Comparison of ENCODE assay signal across 1 cellular context in genomic region chr6:3749390-3749978, GRCh38.
A peak's percentile ranks its signal among the peaks of the same experiment; 100 is the strongest.
TF ChIP-seq lines count a peak whose summit lies in the region.

No MANE protein-coding gene starts in this region.

TF ChIP-seq in HepG2, 621 proteins besides CTCF, POLR2A, EP300 and RAD21 (continued from another document and continues in another):
- TF ChIP-seq, protein P1, sequence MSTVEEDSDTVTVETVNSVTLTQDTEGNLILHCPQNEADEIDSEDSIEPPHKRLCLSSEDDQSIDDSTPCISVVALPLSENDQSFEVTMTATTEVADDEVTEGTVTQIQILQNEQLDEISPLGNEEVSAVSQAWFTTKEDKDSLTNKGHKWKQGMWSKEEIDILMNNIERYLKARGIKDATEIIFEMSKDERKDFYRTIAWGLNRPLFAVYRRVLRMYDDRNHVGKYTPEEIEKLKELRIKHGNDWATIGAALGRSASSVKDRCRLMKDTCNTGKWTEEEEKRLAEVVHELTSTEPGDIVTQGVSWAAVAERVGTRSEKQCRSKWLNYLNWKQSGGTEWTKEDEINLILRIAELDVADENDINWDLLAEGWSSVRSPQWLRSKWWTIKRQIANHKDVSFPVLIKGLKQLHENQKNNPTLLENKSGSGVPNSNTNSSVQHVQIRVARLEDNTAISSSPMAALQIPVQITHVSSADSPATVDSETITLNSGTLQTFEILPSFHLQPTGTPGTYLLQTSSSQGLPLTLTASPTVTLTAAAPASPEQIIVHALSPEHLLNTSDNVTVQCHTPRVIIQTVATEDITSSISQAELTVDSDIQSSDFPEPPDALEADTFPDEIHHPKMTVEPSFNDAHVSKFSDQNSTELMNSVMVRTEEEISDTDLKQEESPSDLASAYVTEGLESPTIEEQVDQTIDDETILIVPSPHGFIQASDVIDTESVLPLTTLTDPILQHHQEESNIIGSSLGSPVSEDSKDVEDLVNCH (CRISPR knock-in tag; IDR thresholded peaks at IDR 0.05): 0 out of 2 replicates have a peak, but pooled peaks have one; percentile 20
- no peak for TF ChIP-seq NCOA2 (CRISPR knock-in tag; IDR thresholded peaks at IDR 0.05)
- TF ChIP-seq MXD3 (CRISPR knock-in tag; IDR thresholded peaks at IDR 0.05): 0 out of 2 replicates have a peak, but pooled peaks have one; percentile 33
- no peak for TF ChIP-seq ZNF780A (CRISPR knock-in tag; IDR thresholded peaks at IDR 0.05)
- TF ChIP-seq MIXL1 (CRISPR knock-in tag; IDR thresholded peaks at IDR 0.05): 0 out of 2 replicates have a peak, but pooled peaks have one; percentile 23
- 0 out of 2 replicates have a peak, but pooled peaks have one; percentile 44 for TF ChIP-seq NAIF1 (CRISPR knock-in tag; IDR thresholded peaks at IDR 0.05; ENCODE audit: borderline replicate concordance)
- 0 out of 2 replicates have a peak, but pooled peaks have one; percentile 2 for TF ChIP-seq KLF6 (CRISPR knock-in tag; IDR thresholded peaks at IDR 0.05)
- TF ChIP-seq HES4 (CRISPR knock-in tag; IDR thresholded peaks at IDR 0.05; ENCODE audit: borderline replicate concordance): peak; percentile 43; the same call in 1 of the 2 replicates
- no peak for TF ChIP-seq ZNF20 (CRISPR knock-in tag; IDR thresholded peaks at IDR 0.05)
- TF ChIP-seq ZNF563 (CRISPR knock-in tag; IDR thresholded peaks at IDR 0.05): 0 out of 2 replicates have a peak, but pooled peaks have one; percentile 26
- no peak for TF ChIP-seq ZNF446 (CRISPR knock-in tag; IDR thresholded peaks at IDR 0.05)
- 0 out of 2 replicates have a peak, but pooled peaks have one; percentile 14 for TF ChIP-seq TBX2 (CRISPR knock-in tag; IDR thresholded peaks at IDR 0.05; ENCODE audit: borderline replicate concordance)
- no peak for TF ChIP-seq SRSF4 (IDR thresholded peaks at IDR 0.05; ENCODE audit: low read depth, low read length, poor library complexity, severe bottlenecking)
- TF ChIP-seq, protein P2, sequence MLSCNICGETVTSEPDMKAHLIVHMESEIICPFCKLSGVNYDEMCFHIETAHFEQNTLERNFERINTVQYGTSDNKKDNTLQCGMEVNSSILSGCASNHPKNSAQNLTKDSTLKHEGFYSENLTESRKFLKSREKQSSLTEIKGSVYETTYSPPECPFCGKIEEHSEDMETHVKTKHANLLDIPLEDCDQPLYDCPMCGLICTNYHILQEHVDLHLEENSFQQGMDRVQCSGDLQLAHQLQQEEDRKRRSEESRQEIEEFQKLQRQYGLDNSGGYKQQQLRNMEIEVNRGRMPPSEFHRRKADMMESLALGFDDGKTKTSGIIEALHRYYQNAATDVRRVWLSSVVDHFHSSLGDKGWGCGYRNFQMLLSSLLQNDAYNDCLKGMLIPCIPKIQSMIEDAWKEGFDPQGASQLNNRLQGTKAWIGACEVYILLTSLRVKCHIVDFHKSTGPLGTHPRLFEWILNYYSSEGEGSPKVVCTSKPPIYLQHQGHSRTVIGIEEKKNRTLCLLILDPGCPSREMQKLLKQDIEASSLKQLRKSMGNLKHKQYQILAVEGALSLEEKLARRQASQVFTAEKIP (CRISPR knock-in tag; IDR thresholded peaks at IDR 0.05; ENCODE audit: borderline replicate concordance): no peak
- no peak for TF ChIP-seq GLMP (CRISPR knock-in tag; IDR thresholded peaks at IDR 0.05; ENCODE audit: borderline replicate concordance)
- no peak for TF ChIP-seq ZNF770 (CRISPR knock-in tag; IDR thresholded peaks at IDR 0.05)
- TF ChIP-seq GATAD2A (CRISPR knock-in tag; IDR thresholded peaks at IDR 0.05): 0 out of 2 replicates have a peak, but pooled peaks have one; percentile 7
- TF ChIP-seq, protein P3, sequence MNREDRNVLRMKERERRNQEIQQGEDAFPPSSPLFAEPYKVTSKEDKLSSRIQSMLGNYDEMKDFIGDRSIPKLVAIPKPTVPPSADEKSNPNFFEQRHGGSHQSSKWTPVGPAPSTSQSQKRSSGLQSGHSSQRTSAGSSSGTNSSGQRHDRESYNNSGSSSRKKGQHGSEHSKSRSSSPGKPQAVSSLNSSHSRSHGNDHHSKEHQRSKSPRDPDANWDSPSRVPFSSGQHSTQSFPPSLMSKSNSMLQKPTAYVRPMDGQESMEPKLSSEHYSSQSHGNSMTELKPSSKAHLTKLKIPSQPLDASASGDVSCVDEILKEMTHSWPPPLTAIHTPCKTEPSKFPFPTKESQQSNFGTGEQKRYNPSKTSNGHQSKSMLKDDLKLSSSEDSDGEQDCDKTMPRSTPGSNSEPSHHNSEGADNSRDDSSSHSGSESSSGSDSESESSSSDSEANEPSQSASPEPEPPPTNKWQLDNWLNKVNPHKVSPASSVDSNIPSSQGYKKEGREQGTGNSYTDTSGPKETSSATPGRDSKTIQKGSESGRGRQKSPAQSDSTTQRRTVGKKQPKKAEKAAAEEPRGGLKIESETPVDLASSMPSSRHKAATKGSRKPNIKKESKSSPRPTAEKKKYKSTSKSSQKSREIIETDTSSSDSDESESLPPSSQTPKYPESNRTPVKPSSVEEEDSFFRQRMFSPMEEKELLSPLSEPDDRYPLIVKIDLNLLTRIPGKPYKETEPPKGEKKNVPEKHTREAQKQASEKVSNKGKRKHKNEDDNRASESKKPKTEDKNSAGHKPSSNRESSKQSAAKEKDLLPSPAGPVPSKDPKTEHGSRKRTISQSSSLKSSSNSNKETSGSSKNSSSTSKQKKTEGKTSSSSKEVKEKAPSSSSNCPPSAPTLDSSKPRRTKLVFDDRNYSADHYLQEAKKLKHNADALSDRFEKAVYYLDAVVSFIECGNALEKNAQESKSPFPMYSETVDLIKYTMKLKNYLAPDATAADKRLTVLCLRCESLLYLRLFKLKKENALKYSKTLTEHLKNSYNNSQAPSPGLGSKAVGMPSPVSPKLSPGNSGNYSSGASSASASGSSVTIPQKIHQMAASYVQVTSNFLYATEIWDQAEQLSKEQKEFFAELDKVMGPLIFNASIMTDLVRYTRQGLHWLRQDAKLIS (CRISPR knock-in tag; IDR thresholded peaks at IDR 0.05): no peak
- no peak for TF ChIP-seq ZNF749 (CRISPR knock-in tag; IDR thresholded peaks at IDR 0.05; ENCODE audit: borderline replicate concordance)
- no peak; the same call in 1 of the 2 replicates for TF ChIP-seq ZNF383 (CRISPR knock-in tag; IDR thresholded peaks at IDR 0.05; ENCODE audit: borderline replicate concordance)
- TF ChIP-seq ZBTB4 (CRISPR knock-in tag; IDR thresholded peaks at IDR 0.05; ENCODE audit: borderline replicate concordance): peak; percentile 87; the same call in 1 of the 2 replicates
- TF ChIP-seq ZNF570 (CRISPR knock-in tag; IDR thresholded peaks at IDR 0.05; ENCODE audit: borderline replicate concordance): no peak
- TF ChIP-seq PRPF4 (IDR thresholded peaks at IDR 0.05; ENCODE audit: low read depth, low read length, poor library complexity, severe bottlenecking): no peak
- TF ChIP-seq SP140L (CRISPR knock-in tag; IDR thresholded peaks at IDR 0.05; ENCODE audit: borderline replicate concordance): no peak
- TF ChIP-seq, protein P4, sequence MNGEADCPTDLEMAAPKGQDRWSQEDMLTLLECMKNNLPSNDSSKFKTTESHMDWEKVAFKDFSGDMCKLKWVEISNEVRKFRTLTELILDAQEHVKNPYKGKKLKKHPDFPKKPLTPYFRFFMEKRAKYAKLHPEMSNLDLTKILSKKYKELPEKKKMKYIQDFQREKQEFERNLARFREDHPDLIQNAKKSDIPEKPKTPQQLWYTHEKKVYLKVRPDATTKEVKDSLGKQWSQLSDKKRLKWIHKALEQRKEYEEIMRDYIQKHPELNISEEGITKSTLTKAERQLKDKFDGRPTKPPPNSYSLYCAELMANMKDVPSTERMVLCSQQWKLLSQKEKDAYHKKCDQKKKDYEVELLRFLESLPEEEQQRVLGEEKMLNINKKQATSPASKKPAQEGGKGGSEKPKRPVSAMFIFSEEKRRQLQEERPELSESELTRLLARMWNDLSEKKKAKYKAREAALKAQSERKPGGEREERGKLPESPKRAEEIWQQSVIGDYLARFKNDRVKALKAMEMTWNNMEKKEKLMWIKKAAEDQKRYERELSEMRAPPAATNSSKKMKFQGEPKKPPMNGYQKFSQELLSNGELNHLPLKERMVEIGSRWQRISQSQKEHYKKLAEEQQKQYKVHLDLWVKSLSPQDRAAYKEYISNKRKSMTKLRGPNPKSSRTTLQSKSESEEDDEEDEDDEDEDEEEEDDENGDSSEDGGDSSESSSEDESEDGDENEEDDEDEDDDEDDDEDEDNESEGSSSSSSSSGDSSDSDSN (CRISPR knock-in tag; IDR thresholded peaks at IDR 0.05): peak; percentile 26; the same call in 1 of the 2 replicates
- TF ChIP-seq ZNF839 (CRISPR knock-in tag; IDR thresholded peaks at IDR 0.05; ENCODE audit: borderline replicate concordance): 0 out of 2 replicates have a peak, but pooled peaks have one; percentile 39
- TF ChIP-seq ZNF33A (CRISPR knock-in tag; IDR thresholded peaks at IDR 0.05; ENCODE audit: borderline replicate concordance): no peak
- TF ChIP-seq MBNL3 (CRISPR knock-in tag; conservative IDR thresholded peaks at IDR 0.05): no peak
- no peak for TF ChIP-seq KAT8 (CRISPR knock-in tag; IDR thresholded peaks at IDR 0.05)
- 0 out of 2 replicates have a peak, but pooled peaks have one; percentile 1 for TF ChIP-seq DPF2 (CRISPR knock-in tag; IDR thresholded peaks at IDR 0.05; ENCODE audit: borderline replicate concordance, low read depth)
- TF ChIP-seq ARID3A (IDR thresholded peaks at IDR 0.05; ENCODE audit: low read depth, low read length): 0 out of 2 replicates have a peak, but pooled peaks have one; percentile 8
- TF ChIP-seq, protein P5, sequence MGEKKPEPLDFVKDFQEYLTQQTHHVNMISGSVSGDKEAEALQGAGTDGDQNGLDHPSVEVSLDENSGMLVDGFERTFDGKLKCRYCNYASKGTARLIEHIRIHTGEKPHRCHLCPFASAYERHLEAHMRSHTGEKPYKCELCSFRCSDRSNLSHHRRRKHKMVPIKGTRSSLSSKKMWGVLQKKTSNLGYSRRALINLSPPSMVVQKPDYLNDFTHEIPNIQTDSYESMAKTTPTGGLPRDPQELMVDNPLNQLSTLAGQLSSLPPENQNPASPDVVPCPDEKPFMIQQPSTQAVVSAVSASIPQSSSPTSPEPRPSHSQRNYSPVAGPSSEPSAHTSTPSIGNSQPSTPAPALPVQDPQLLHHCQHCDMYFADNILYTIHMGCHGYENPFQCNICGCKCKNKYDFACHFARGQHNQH (CRISPR knock-in tag; IDR thresholded peaks at IDR 0.05): peak; percentile 22; the same call in 1 of the 2 replicates
- no peak for TF ChIP-seq TFDP2 (CRISPR knock-in tag; IDR thresholded peaks at IDR 0.05)
